In the genomic region with DNA sequence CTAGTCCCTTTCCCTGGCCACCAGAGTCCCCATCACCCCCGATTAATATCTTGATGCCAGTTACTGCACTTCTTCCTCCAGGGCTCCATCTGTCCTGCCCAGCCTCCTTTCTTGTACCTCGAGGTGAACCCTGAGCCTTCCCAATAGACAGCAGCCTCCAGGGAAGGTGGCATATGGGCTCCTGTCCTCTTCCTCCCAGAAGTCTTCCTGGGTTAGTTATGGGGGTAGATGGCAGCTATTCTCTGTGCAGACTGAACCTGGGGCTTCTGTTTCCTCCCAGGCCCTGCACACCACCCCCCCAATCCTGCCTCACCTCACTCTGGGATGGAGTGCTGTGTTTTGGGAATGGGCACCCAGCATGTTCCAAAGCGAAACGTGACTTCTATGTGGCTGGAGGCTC, we compare ENCODE assay signal across 18 cellular contexts. TPM values are rescaled to one million over a fixed set of nuclear protein-coding genes. Genes with fewer than 3 reads are reported as not detected.
DNase-seq lines count a peak whose midpoint lies in the region; ATAC-seq, FAIRE-seq and TF ChIP-seq lines count a peak whose summit lies in the region.
"Had no signal": no experiment of that assay in that cellular context is flagged by ENCODE, and none has a peak within 500 bp of the region (broad histone marks: within the 10 kb centered on the region; RNA-seq: fewer than 3 reads in every experiment).

No MANE protein-coding gene starts in this region.

- intact Hi-C loops in Calu3 (cut with micrococcal nuclease; ENCODE audit: unreplicated experiment), result no loop called here
- intact Hi-C loops in kidney (cut with DNase I), result no loop called here

- no peak overlapping the region for H3K9ac ChIP-seq in kidney (ENCODE audit: low read length in 2 of 2)
- no peak overlapping the region for H3K9ac ChIP-seq in neuronal stem cell (ENCODE audit: low read depth, low read length, poor library complexity)
- H3K9ac ChIP-seq: BLaER1 had no signal

- peaks cover 0 to 22% (median 7%) of the 10 kb centered on the region in 3 experiments for H3K27me3 ChIP-seq in neuronal stem cell (ENCODE audit: control insufficient read depth in 3 of 3, insufficient read depth in 3 of 3, low read depth in 1 of 3, low read length in 3 of 3)
- H3K27me3 ChIP-seq in CD8-positive, alpha-beta memory T cell (ENCODE audit: insufficient read depth, low read length, poor library complexity, severe bottlenecking), result peaks cover 5% of the 10 kb centered on the region

- peak overlapping the region; percentile 19 for H3K4me3 Mint-ChIP-seq in Calu3 (ENCODE audit: low read depth, unreplicated experiment)
- no peak overlapping the region for H3K4me3 Mint-ChIP-seq in CD8-positive, alpha-beta memory T cell
- H3K4me3 Mint-ChIP-seq: CD8-positive, alpha-beta T cell had no signal

- no peak for TF ChIP-seq CTCF in A549 (IDR thresholded peaks at IDR 0.05)
- no peak for TF ChIP-seq CTCF in Calu3 (IDR thresholded peaks at IDR 0.05; ENCODE audit: unreplicated experiment)
- TF ChIP-seq CTCF in kidney (IDR thresholded peaks at IDR 0.05; ENCODE audit: borderline replicate concordance, extremely low read depth, insufficient read depth), result no peak

- no peak overlapping the region for H2BK5ac ChIP-seq in neuronal stem cell (ENCODE audit: low read length)

- TF ChIP-seq POLR2A in A549 (IDR thresholded peaks at IDR 0.05; ENCODE audit: low read length), result no peak

- FAIRE-seq in A549 (lab: Jason Lieb, UNC), result no peak
- no peak for FAIRE-seq in kidney (lab: Jason Lieb, UNC)
- FAIRE-seq: D721Med, GM12878, GM19239, H1 had no signal

- WGBS in A549 (ENCODE audit: missing lambda C conversion rate), result 65% methylated on average over 4 of the region's 4 CpGs
- no CpG with 5 or more reads among the region's 4 CpGs for WGBS in neuronal stem cell (ENCODE audit: extremely low coverage in 2 of 2, insufficient read length in 2 of 2, insufficient replicate concordance in 1 of 2), 2 donors

- H2BK15ac ChIP-seq in neuronal stem cell (ENCODE audit: low read length), result no peak overlapping the region

- POLR2A ChIA-PET in A549 (lab: Yijun Ruan, JAX), result no interaction called here
- POLR2A ChIA-PET in CD8-positive, alpha-beta memory T cell (lab: Charles Lee), result no interaction called here

- H3K9me3 Mint-ChIP-seq in Calu3 (ENCODE audit: low read depth, unreplicated experiment), result no peaks in the 10 kb centered on the region
- H3K9me3 Mint-ChIP-seq in CD8-positive, alpha-beta memory T cell, result no peaks in the 10 kb centered on the region
- H3K9me3 Mint-ChIP-seq: CD8-positive, alpha-beta T cell; H9 had no signal

- no peak for TF ChIP-seq EP300 in A549 (IDR thresholded peaks at IDR 0.05)

- no peak overlapping the region for H2BK120ac ChIP-seq in neuronal stem cell (ENCODE audit: low read depth, low read length)

- no TSS peak for BruUV-seq in Calu3 (replicated peaks; lab: Mats Ljungman, UMichigan)

- peaks cover 8% of the 10 kb centered on the region for H3K79me1 ChIP-seq in neuronal stem cell (ENCODE audit: low read depth, low read length)

- no peak overlapping the region for H3K27ac Mint-ChIP-seq in Calu3 (ENCODE audit: unreplicated experiment)
- H3K27ac Mint-ChIP-seq in CD8-positive, alpha-beta memory T cell, result no peak overlapping the region
- H3K27ac Mint-ChIP-seq: CD8-positive, alpha-beta T cell; H9 had no signal

- no peak overlapping the region for H4K8ac ChIP-seq in neuronal stem cell (ENCODE audit: low read depth, low read length)

- no peak overlapping the region for H3K4me2 ChIP-seq in A549
- no peak overlapping the region for H3K4me2 ChIP-seq in neuronal stem cell (ENCODE audit: insufficient read depth, low read length, poor library complexity, severe bottlenecking)
- H3K4me2 ChIP-seq: BLaER1 had no signal

- no peak overlapping the region for H3K18ac ChIP-seq in neuronal stem cell (ENCODE audit: low read length)

- H3K4me1 ChIP-seq in A549 (peaks cover 32% of the 10 kb centered on the region), kidney (ENCODE audit: control insufficient read depth in 1 of 2, insufficient read depth in 1 of 2, low read depth in 1 of 2, low read length in 2 of 2) (peaks cover 10 to 13% of the 10 kb centered on the region in 2 donors), neuronal stem cell (ENCODE audit: control insufficient read depth in 2 of 2, insufficient read depth in 1 of 2, low read depth in 1 of 2, low read length in 2 of 2) (peaks cover 7 to 17% of the 10 kb centered on the region in 2 donors)
- peaks cover 14% of the 10 kb centered on the region for H3K4me1 ChIP-seq in CD8-positive, alpha-beta memory T cell (ENCODE audit: insufficient read depth, low read length)

- CTCF ChIA-PET in A549 (lab: Yijun Ruan, JAX), result interaction anchor here (0.9 to 1.0 kb wide), 2 partner anchors 9 to 122 kb away, joined by 3 read pairs; partner anchors contain the start of gene ZBTB45
- CTCF ChIA-PET in Calu3 (lab: Charles Lee), result no interaction called here
- CTCF ChIA-PET in CD8-positive, alpha-beta memory T cell (lab: Charles Lee), result no interaction called here

- H3K27ac ChIP-seq in A549 (no peak overlapping the region), kidney (ENCODE audit: low read depth in 2 of 2, low read length in 2 of 2) (no peak overlapping the region), neuronal stem cell (replicated peaks; ENCODE audit: low read length) (no peak overlapping the region)
- no peak overlapping the region for H3K27ac ChIP-seq in CD8-positive, alpha-beta memory T cell (ENCODE audit: low read depth, low read length)
- H3K27ac ChIP-seq: BLaER1 had no signal

- H3K9me3 ChIP-seq in A549 (no peaks in the 10 kb centered on the region), kidney (ENCODE audit: control insufficient read depth in 1 of 2, low read length in 2 of 2) (no peaks in the 10 kb centered on the region), neuronal stem cell (replicated peaks in 1 of 2; ENCODE audit: control insufficient read depth in 2 of 2, insufficient read depth in 1 of 2, low read depth in 1 of 2, low read length in 2 of 2) (peaks cover 3 to 11% of the 10 kb centered on the region in 2 donors)
- no peaks in the 10 kb centered on the region for H3K9me3 ChIP-seq in CD8-positive, alpha-beta memory T cell (ENCODE audit: low read length)
- H3K9me3 ChIP-seq: BLaER1 had no signal

- H3K4ac ChIP-seq in neuronal stem cell (ENCODE audit: low read length), result no peak overlapping the region

- no peak for DNase-seq in A549 (ENCODE audit: low read depth in 1 of 2, low spot score in 1 of 2)
- no peak for DNase-seq in Calu3
- DNase-seq in kidney, result peak; percentile 13
- no peak for DNase-seq in neuronal stem cell (ENCODE audit: low spot score)
- DNase-seq in CD8-positive, alpha-beta memory T cell, result no peak
- DNase-seq: CD8-positive, alpha-beta T cell; COR-L47; EL had no signal

- H3K27me3 Mint-ChIP-seq in Calu3 (ENCODE audit: unreplicated experiment), result peaks cover 13% of the 10 kb centered on the region
- peaks cover 11 to 12% of the 10 kb centered on the region in 2 donors for H3K27me3 Mint-ChIP-seq in CD8-positive, alpha-beta memory T cell

- peaks cover 44% of the 10 kb centered on the region for H3K4me1 Mint-ChIP-seq in Calu3 (ENCODE audit: low read depth, unreplicated experiment)
- peaks cover 10 to 30% (median 13%) of the 10 kb centered on the region in 3 donors for H3K4me1 Mint-ChIP-seq in CD8-positive, alpha-beta memory T cell

- no peak for TF ChIP-seq RAD21 in A549 (conservative IDR thresholded peaks at IDR 0.05 in 1 of 2, IDR thresholded peaks at IDR 0.05 in 1 of 2)

- no peak overlapping the region for H2AFZ ChIP-seq in neuronal stem cell (ENCODE audit: low read length)

- ATAC-seq in A549 (no peak), GM19023 (IDR thresholded peaks at IDR 0.05; ENCODE audit: unreplicated experiment) (no peak), HG03025 (IDR thresholded peaks at IDR 0.05; ENCODE audit: low FRiP score, unreplicated experiment) (no peak)
- ATAC-seq: CD8-positive, alpha-beta T cell; GM12878 had no signal

- peak overlapping the region; percentile 96 for H2AK5ac ChIP-seq in neuronal stem cell (ENCODE audit: low read depth, low read length)

- H3K4me3 ChIP-seq in A549 (no peak overlapping the region), kidney (ENCODE audit: low read length in 2 of 2) (no peak overlapping the region), neuronal stem cell (ENCODE audit: low read length in 2 of 2) (no peak overlapping the region)
- no peak overlapping the region for H3K4me3 ChIP-seq in CD8-positive, alpha-beta memory T cell (ENCODE audit: low read length)
- H3K4me3 ChIP-seq: BLaER1, GM12878 had no signal

- H3K14ac ChIP-seq in neuronal stem cell (ENCODE audit: low read length), result no peak overlapping the region

- no peak overlapping the region for H3K23ac ChIP-seq in neuronal stem cell (ENCODE audit: low read depth, low read length, poor library complexity)

- no peak overlapping the region for H4K91ac ChIP-seq in neuronal stem cell (ENCODE audit: low read depth, low read length, poor library complexity)

- H3K36me3 Mint-ChIP-seq in Calu3 (ENCODE audit: insufficient read depth, unreplicated experiment), result peaks cover 69% of the 10 kb centered on the region
- peaks cover 8 to 23% (median 10%) of the 10 kb centered on the region in 3 donors for H3K36me3 Mint-ChIP-seq in CD8-positive, alpha-beta memory T cell

- H3K36me3 ChIP-seq in kidney (ENCODE audit: control insufficient read depth in 1 of 2, insufficient read depth in 2 of 2, low read length in 2 of 2) (peaks cover 9 to 14% of the 10 kb centered on the region in 2 donors), neuronal stem cell (replicated peaks in 1 of 2; ENCODE audit: control insufficient read depth in 2 of 2, insufficient read depth in 2 of 2, low read length in 2 of 2) (peaks cover 19 to 37% of the 10 kb centered on the region in 2 donors)
- peaks cover 10% of the 10 kb centered on the region for H3K36me3 ChIP-seq in CD8-positive, alpha-beta memory T cell (ENCODE audit: insufficient read depth, low read length)

- no peak overlapping the region for H2BK12ac ChIP-seq in neuronal stem cell (ENCODE audit: low read length)

RNA-seq across cellular contexts. Expression of gene RNF225, which starts 2.6 kb away (rescaled TPM):
- polyA plus RNA-seq in A549 (2011; rRNA removed), result not detected in 2 replicates
- polyA plus RNA-seq in A549 (2012; cell fraction: cytosol; rRNA removed), result 0.04 and 0.11 TPM in 2 replicates
- 1.2 and 1.3 TPM in 2 replicates for polyA plus RNA-seq in A549 (2012; cell fraction: nucleus; rRNA removed)
- not detected in 3 replicates for polyA plus RNA-seq in A549 (2017; fragmentation: RNase III; extraction: RNeasy Plus Mini Kit Qiagen cat#74134 plus additional on column Dnase treatment)
- not detected in 2 replicates for polyA minus RNA-seq in A549 (2011; rRNA and poly(A)+ RNA removed)
- 0.51 and 0.61 TPM in 2 replicates for total RNA-seq in Calu3 (2022)
- total RNA-seq in kidney, result 0.25 TPM
- polyA plus RNA-seq in kidney (ENCODE audit: insufficient read depth, low read depth, low replicate concordance), result not detected
- not detected for polyA plus RNA-seq in neuronal stem cell (2013, experiment 1 of 2)
- 0.08 TPM for polyA plus RNA-seq in neuronal stem cell (2013, experiment 2 of 2)
- under 1 TPM; 0.28 to 0.78 TPM for total RNA-seq in CD8-positive, alpha-beta memory T cell
- not detected for polyA plus RNA-seq in CD8-positive, alpha-beta memory T cell
- total RNA-seq: G401 had no signal
- polyA plus RNA-seq: AG04450 had no signal

RNA-seq across cellular contexts. Expression of gene ZNF584, which starts 10.4 kb away (rescaled TPM):
- polyA plus RNA-seq in A549 (2011; rRNA removed) (18.2 and 21.2 TPM in 2 replicates), A549 (2017; fragmentation: RNase III; extraction: RNeasy Plus Mini Kit Qiagen cat#74134 plus additional on column Dnase treatment) (13.6 to 15.6 TPM (median 14.8 TPM) in 3 replicates), kidney (ENCODE audit: insufficient read depth, low read depth, low replicate concordance) (6.2 TPM)
- 13.7 and 16.6 TPM in 2 replicates for polyA plus RNA-seq in A549 (2012; cell fraction: cytosol; rRNA removed)
- polyA plus RNA-seq in A549 (2012; cell fraction: nucleus; rRNA removed), result 14.3 and 17.3 TPM in 2 replicates
- 26.7 and 26.9 TPM in 2 replicates for polyA minus RNA-seq in A549 (2011; rRNA and poly(A)+ RNA removed)
- total RNA-seq in Calu3 (2022) (21.8 and 23.4 TPM in 2 replicates), kidney (13.0 TPM)
- 10.2 TPM for polyA plus RNA-seq in neuronal stem cell (2013, experiment 1 of 2)
- 10.1 TPM for polyA plus RNA-seq in neuronal stem cell (2013, experiment 2 of 2)
- total RNA-seq in CD8-positive, alpha-beta memory T cell, result 10 to 100 TPM; 20.9 to 22.6 TPM
- polyA plus RNA-seq in CD8-positive, alpha-beta memory T cell, result 7.5 TPM

RNA-seq across cellular contexts. Expression of gene RPS5, which starts 11.0 kb away (rescaled TPM):
- 2,475 and 2,940 TPM in 2 replicates for polyA plus RNA-seq in A549 (2011; rRNA removed)
- 6,321 and 6,544 TPM in 2 replicates for polyA plus RNA-seq in A549 (2012; cell fraction: cytosol; rRNA removed)
- 4,034 and 5,125 TPM in 2 replicates for polyA plus RNA-seq in A549 (2012; cell fraction: nucleus; rRNA removed)
- 2,123 to 2,259 TPM (median 2,149 TPM) in 3 replicates for polyA plus RNA-seq in A549 (2017; fragmentation: RNase III; extraction: RNeasy Plus Mini Kit Qiagen cat#74134 plus additional on column Dnase treatment)
- 2,205 and 2,566 TPM in 2 replicates for polyA minus RNA-seq in A549 (2011; rRNA and poly(A)+ RNA removed)
- total RNA-seq in Calu3 (2022), result 971 and 1,079 TPM in 2 replicates
- total RNA-seq in kidney, result 802 TPM
- 929 TPM for polyA plus RNA-seq in kidney (ENCODE audit: insufficient read depth, low read depth, low replicate concordance)
- 1,502 TPM for polyA plus RNA-seq in neuronal stem cell (2013, experiment 1 of 2)
- 1,437 TPM for polyA plus RNA-seq in neuronal stem cell (2013, experiment 2 of 2)
- total RNA-seq in CD8-positive, alpha-beta memory T cell, result 1,000 to 10,000 TPM; 1,588 to 1,639 TPM
- 1,069 TPM for polyA plus RNA-seq in CD8-positive, alpha-beta memory T cell

RNA-seq across cellular contexts. Expression of gene ZNF837, which starts 17.3 kb away (rescaled TPM):
- 0.70 and 0.74 TPM in 2 replicates for polyA plus RNA-seq in A549 (2011; rRNA removed)
- polyA plus RNA-seq in A549 (2012; cell fraction: cytosol; rRNA removed), result 0.93 and 1.6 TPM in 2 replicates
- 2.0 and 2.4 TPM in 2 replicates for polyA plus RNA-seq in A549 (2012; cell fraction: nucleus; rRNA removed)
- polyA plus RNA-seq in A549 (2017; fragmentation: RNase III; extraction: RNeasy Plus Mini Kit Qiagen cat#74134 plus additional on column Dnase treatment), result 0.62 to 1.1 TPM (median 1.0 TPM) in 3 replicates
- 0.29 and 0.41 TPM in 2 replicates for polyA minus RNA-seq in A549 (2011; rRNA and poly(A)+ RNA removed)
- total RNA-seq in Calu3 (2022), result 0.47 and 0.81 TPM in 2 replicates
- 5.0 TPM for total RNA-seq in kidney
- polyA plus RNA-seq in kidney (ENCODE audit: insufficient read depth, low read depth, low replicate concordance), result 3.6 TPM
- 3.1 TPM for polyA plus RNA-seq in neuronal stem cell (2013, experiment 1 of 2)
- 3.2 TPM for polyA plus RNA-seq in neuronal stem cell (2013, experiment 2 of 2)
- total RNA-seq in CD8-positive, alpha-beta memory T cell, result 1 to 10 TPM; 1.8 to 2.3 TPM
- polyA plus RNA-seq in CD8-positive, alpha-beta memory T cell, result 4.6 TPM

RNA-seq across cellular contexts. Expression of gene ZNF497, which starts 35.5 kb away (rescaled TPM):
- polyA plus RNA-seq in A549 (2011; rRNA removed) (1.1 and 1.4 TPM in 2 replicates), A549 (2017; fragmentation: RNase III; extraction: RNeasy Plus Mini Kit Qiagen cat#74134 plus additional on column Dnase treatment) (1.6 to 2.4 TPM (median 2.0 TPM) in 3 replicates), kidney (ENCODE audit: insufficient read depth, low read depth, low replicate concordance) (1.7 TPM)
- polyA plus RNA-seq in A549 (2012; cell fraction: cytosol; rRNA removed), result 1.2 and 1.9 TPM in 2 replicates
- 8.8 and 15.6 TPM in 2 replicates for polyA plus RNA-seq in A549 (2012; cell fraction: nucleus; rRNA removed)
- polyA minus RNA-seq in A549 (2011; rRNA and poly(A)+ RNA removed), result 2.1 and 4.2 TPM in 2 replicates
- total RNA-seq in Calu3 (2022) (2.4 and 3.1 TPM in 2 replicates), kidney (5.0 TPM)
- polyA plus RNA-seq in neuronal stem cell (2013, experiment 1 of 2), result 2.1 TPM
- polyA plus RNA-seq in neuronal stem cell (2013, experiment 2 of 2), result 2.1 TPM
- total RNA-seq in CD8-positive, alpha-beta memory T cell, result 1 to 10 TPM; 1.7 TPM
- polyA plus RNA-seq in CD8-positive, alpha-beta memory T cell, result 1.0 TPM
